ENCODE assay signal across 12 cellular contexts in the genomic region with DNA sequence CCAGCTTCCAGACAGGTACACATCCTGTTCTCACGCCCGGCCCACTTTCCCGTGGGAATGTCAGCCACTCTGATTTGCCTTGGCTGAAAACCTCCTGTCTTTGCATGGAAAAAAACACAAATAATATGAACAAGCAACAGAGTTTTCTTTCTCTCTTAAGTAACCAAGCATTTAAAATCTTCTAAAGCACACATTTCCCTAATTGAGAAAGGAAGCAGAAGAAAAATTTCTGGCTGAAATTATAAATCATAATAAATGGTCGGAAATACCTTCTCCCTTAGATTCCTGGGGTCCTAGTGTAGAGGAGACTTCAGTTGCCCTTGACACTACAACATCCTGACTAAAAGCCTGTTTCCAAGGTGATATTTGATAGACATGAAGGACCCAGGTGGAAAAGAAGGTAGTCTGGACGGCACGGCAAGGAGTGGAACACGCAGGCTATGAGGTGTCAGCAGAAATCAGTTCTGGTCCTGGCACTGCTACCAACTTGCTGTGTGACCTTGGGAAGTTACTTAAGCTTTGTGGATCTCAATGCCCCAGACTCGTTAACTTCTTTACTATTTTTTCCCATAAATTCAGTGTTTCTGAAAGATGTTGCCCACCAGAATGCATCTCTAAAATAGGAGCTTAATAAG. TPM values are rescaled to one million over a fixed set of nuclear protein-coding genes. Genes with fewer than 3 reads are reported as not detected.
DNase-seq lines count a peak whose midpoint lies in the region; ATAC-seq and TF ChIP-seq lines count a peak whose summit lies in the region.
"Had no signal": no experiment of that assay in that cellular context is flagged by ENCODE, and none has a peak within 500 bp of the region (broad histone marks: within the 10 kb centered on the region; RNA-seq: fewer than 3 reads in every experiment).

No MANE protein-coding gene starts in this region.

- peaks cover 5% of the 10 kb centered on the region for H3K27me3 Mint-ChIP-seq in T-helper 2 cell treated with Interferon-gamma antibody and Interleukin-4, amounts not matched to agents 5 μg/mL and 100 μg/mL, for 36 hours (ENCODE audit: low read depth)
- H3K27me3 Mint-ChIP-seq in chondrocyte (ENCODE audit: low read depth) = no peaks in the 10 kb centered on the region

- H3K36me3 ChIP-seq in KMS-11 (ENCODE audit: insufficient read depth) (no peaks in the 10 kb centered on the region), skeletal muscle satellite cell (ENCODE audit: insufficient read depth, low read length) (no peaks in the 10 kb centered on the region)

- peaks cover 18% of the 10 kb centered on the region for H3K4me1 Mint-ChIP-seq in T-helper 2 cell treated with Interferon-gamma antibody and Interleukin-4, amounts not matched to agents 5 μg/mL and 100 μg/mL, for 36 hours (ENCODE audit: low read depth)
- peaks cover 18% of the 10 kb centered on the region for H3K4me1 Mint-ChIP-seq in chondrocyte (ENCODE audit: low read depth)

- ATAC-seq in GM18861 (IDR thresholded peaks at IDR 0.05; ENCODE audit: unreplicated experiment) (no peak), HG02571 (IDR thresholded peaks at IDR 0.05; ENCODE audit: unreplicated experiment) (no peak)

- TF ChIP-seq CTCF in KMS-11 (conservative IDR thresholded peaks at IDR 0.05; ENCODE audit: low read depth, low read length) (peak; percentile 51; the same call in 1 of the 2 replicates), chondrocyte (IDR thresholded peaks at IDR 0.05) (peak; percentile 67)

- H3K4me2 ChIP-seq in KMS-11 (peak overlapping the region; percentile 55; the same call in 1 of the 2 replicates), skeletal muscle satellite cell (ENCODE audit: low read length) (peak overlapping the region; percentile 99)

- H3K27ac ChIP-seq in KMS-11 = no peak overlapping the region

- H3K9me3 ChIP-seq in skeletal muscle satellite cell (replicated peaks; ENCODE audit: low read length) = no peaks in the 10 kb centered on the region

- no peaks in the 10 kb centered on the region for H3K36me3 Mint-ChIP-seq in T-helper 2 cell treated with Interferon-gamma antibody and Interleukin-4, amounts not matched to agents 5 μg/mL and 100 μg/mL, for 36 hours (ENCODE audit: low read depth)
- H3K36me3 Mint-ChIP-seq in chondrocyte (ENCODE audit: low read depth) = peaks cover 3% of the 10 kb centered on the region

- no peaks in the 10 kb centered on the region for H3K27me3 ChIP-seq in KMS-11 (ENCODE audit: insufficient read depth, low read depth)
- peaks cover 6% of the 10 kb centered on the region for H3K27me3 ChIP-seq in skeletal muscle satellite cell (ENCODE audit: control insufficient read depth, insufficient read depth, low read length)

- H3K4me3 Mint-ChIP-seq in T-helper 2 cell treated with Interferon-gamma antibody and Interleukin-4, amounts not matched to agents 5 μg/mL and 100 μg/mL, for 36 hours = peak overlapping the region; percentile 79
- peak overlapping the region; percentile 65 for H3K4me3 Mint-ChIP-seq in chondrocyte (ENCODE audit: unreplicated experiment)

- no peaks in the 10 kb centered on the region for H3K79me2 ChIP-seq in KMS-11 (ENCODE audit: insufficient read depth, low read depth)

- H4K20me1 ChIP-seq in KMS-11 (ENCODE audit: insufficient read depth) = no peaks in the 10 kb centered on the region

- no peaks in the 10 kb centered on the region for H3K9me3 Mint-ChIP-seq in T-helper 2 cell treated with Interferon-gamma antibody and Interleukin-4, amounts not matched to agents 5 μg/mL and 100 μg/mL, for 36 hours
- H3K9me3 Mint-ChIP-seq in chondrocyte (ENCODE audit: low read depth) = peaks cover 2% of the 10 kb centered on the region

- H3K27ac Mint-ChIP-seq in T-helper 2 cell treated with Interferon-gamma antibody and Interleukin-4, amounts not matched to agents 5 μg/mL and 100 μg/mL, for 36 hours = peak overlapping the region; percentile 12
- no peak overlapping the region for H3K27ac Mint-ChIP-seq in chondrocyte (ENCODE audit: unreplicated experiment)

- no peak overlapping the region for H2AFZ ChIP-seq in KMS-11 (ENCODE audit: low read depth)

- H3K4me1 ChIP-seq in KMS-11 (ENCODE audit: low read depth, poor library complexity, severe bottlenecking) (peaks cover 19% of the 10 kb centered on the region), skeletal muscle satellite cell (ENCODE audit: control insufficient read depth, insufficient read depth, low read length) (peaks cover 6% of the 10 kb centered on the region)

- no peak for DNase-seq in T-helper 2 cell treated with Interferon-gamma antibody and Interleukin-4, amounts not matched to agents 5 μg/mL and 100 μg/mL, for 36 hours (ENCODE audit: low spot score)
- no peak for DNase-seq in T-helper 2 cell
- no peak for DNase-seq in chondrocyte (ENCODE audit: low spot score)
- DNase-seq in RPMI8226 = no peak

- no peak overlapping the region for H3K9ac ChIP-seq in KMS-11
- H3K9ac ChIP-seq in skeletal muscle satellite cell (ENCODE audit: low read depth, low read length) = no peak overlapping the region

- H3K4me3 ChIP-seq in KMS-11 (IDR thresholded peaks at IDR 0.05; ENCODE audit: insufficient read depth, low read depth, low read length) = no peak overlapping the region
- no peak overlapping the region for H3K4me3 ChIP-seq in skeletal muscle satellite cell (ENCODE audit: low read length)

RNA-seq across cellular contexts. Expression of a gene that starts 37.0 kb away (rescaled TPM):
- not detected in 3 replicates for total RNA-seq in chondrocyte
- not detected in 2 replicates for total RNA-seq in skeletal muscle satellite cell (2012; rRNA removed)
- total RNA-seq: A673, Daoy, fibroblast of lung, SK-MEL-5 had no signal
